ENCODE assay signal across 22 cellular contexts in genomic region chr12:49543221-49543913, GRCh38. TPM values are rescaled to one million over a fixed set of nuclear protein-coding genes. Genes with fewer than 3 reads are reported as not detected.
A peak's percentile ranks its signal among the peaks of the same experiment; 100 is the strongest.
DNase-seq lines count a peak whose midpoint lies in the region; ATAC-seq and TF ChIP-seq lines count a peak whose summit lies in the region.
"Had no signal": no experiment of that assay in that cellular context is flagged by ENCODE, and none has a peak within 500 bp of the region (broad histone marks: within the 10 kb centered on the region; RNA-seq: fewer than 3 reads in every experiment).

No MANE protein-coding gene starts in this region.

- intact Hi-C loops in activated CD4-positive, alpha-beta T cell treated with anti-CD3 and anti-CD28 coated beads, Interleukin-2, amount 10 ng/mL, durations not matched to agents 24 days and 14 days (cut with micrococcal nuclease) = no loop called here

- H3K18ac ChIP-seq in H9 (ENCODE audit: insufficient read length, low read depth, low read length) (no peak overlapping the region), neuronal stem cell (ENCODE audit: low read length) (peak overlapping the region; percentile 80)

- H3K4me3 Mint-ChIP-seq in activated CD4-positive, alpha-beta T cell treated with anti-CD3 and anti-CD28 coated beads, Interleukin-2, amount 10 ng/mL, durations not matched to agents 7 days and 5 days = no peak overlapping the region
- H3K4me3 Mint-ChIP-seq in activated CD4-positive, alpha-beta T cell treated with anti-CD3 and anti-CD28 coated beads, Interleukin-2, amount 10 ng/mL, durations not matched to agents 24 days and 14 days = no peak overlapping the region
- H3K4me3 Mint-ChIP-seq in H9 (peak overlapping the region in 1 of 2 experiments; percentile 28; a peak in 2 of 5 replicates), glutamatergic neuron (ENCODE audit: unreplicated experiment) (peak overlapping the region; percentile 3)
- H3K4me3 Mint-ChIP-seq: memory B cell had no signal

- H3K56ac ChIP-seq in H9 (ENCODE audit: insufficient read length, low read depth, low read length) = no peak overlapping the region

- no peaks in the 10 kb centered on the region for H3K9me3 Mint-ChIP-seq in activated CD4-positive, alpha-beta T cell treated with anti-CD3 and anti-CD28 coated beads, Interleukin-2, amount 10 ng/mL, durations not matched to agents 7 days and 5 days
- no peaks in the 10 kb centered on the region for H3K9me3 Mint-ChIP-seq in activated CD4-positive, alpha-beta T cell treated with anti-CD3 and anti-CD28 coated beads, Interleukin-2, amount 10 ng/mL, durations not matched to agents 24 days and 14 days
- H3K9me3 Mint-ChIP-seq in H9 (no peaks in the 10 kb centered on the region), glutamatergic neuron (ENCODE audit: unreplicated experiment) (peaks cover 8% of the 10 kb centered on the region)
- H3K9me3 Mint-ChIP-seq: brain, memory B cell had no signal

- no peaks in the 10 kb centered on the region for H3K79me1 ChIP-seq in H9 (ENCODE audit: insufficient read depth, low read depth, low read length, poor library complexity, severe bottlenecking)
- peaks cover 1% of the 10 kb centered on the region for H3K79me1 ChIP-seq in neuronal stem cell (ENCODE audit: low read depth, low read length)

- peaks cover 39% of the 10 kb centered on the region for H3K27me3 Mint-ChIP-seq in activated CD4-positive, alpha-beta T cell treated with anti-CD3 and anti-CD28 coated beads, Interleukin-2, amount 10 ng/mL, durations not matched to agents 7 days and 5 days
- peaks cover 46% of the 10 kb centered on the region for H3K27me3 Mint-ChIP-seq in activated CD4-positive, alpha-beta T cell treated with anti-CD3 and anti-CD28 coated beads, Interleukin-2, amount 10 ng/mL, durations not matched to agents 24 days and 14 days
- H3K27me3 Mint-ChIP-seq in H9 (ENCODE audit: low read depth) = peaks cover 96% of the 10 kb centered on the region
- peaks cover 26% of the 10 kb centered on the region for H3K27me3 Mint-ChIP-seq in glutamatergic neuron (ENCODE audit: unreplicated experiment)

- H2BK15ac ChIP-seq in H9 (ENCODE audit: low read depth, low read length) (no peak overlapping the region), neuronal stem cell (ENCODE audit: low read length) (no peak overlapping the region)

- H3K23ac ChIP-seq in H9 (ENCODE audit: insufficient read length, low read depth, low read length) (no peak overlapping the region), neuronal stem cell (ENCODE audit: low read depth, low read length, poor library complexity) (peak overlapping the region; percentile 58)

- no peaks in the 10 kb centered on the region for H3K36me3 Mint-ChIP-seq in activated CD4-positive, alpha-beta T cell treated with anti-CD3 and anti-CD28 coated beads, Interleukin-2, amount 10 ng/mL, durations not matched to agents 7 days and 5 days (ENCODE audit: low read depth)
- no peaks in the 10 kb centered on the region for H3K36me3 Mint-ChIP-seq in activated CD4-positive, alpha-beta T cell treated with anti-CD3 and anti-CD28 coated beads, Interleukin-2, amount 10 ng/mL, durations not matched to agents 24 days and 14 days (ENCODE audit: low read depth)
- H3K36me3 Mint-ChIP-seq in H9 (ENCODE audit: insufficient read depth in 1 of 3, low read depth in 3 of 3) (no peaks in the 10 kb centered on the region), glutamatergic neuron (ENCODE audit: unreplicated experiment) (no peaks in the 10 kb centered on the region)
- H3K36me3 Mint-ChIP-seq: brain, memory B cell had no signal

- TF ChIP-seq POLR2A in gastroesophageal sphincter (IDR thresholded peaks at IDR 0.05) = no peak

- TF ChIP-seq EP300 in gastroesophageal sphincter (IDR thresholded peaks at IDR 0.05) = no peak

- H3K27ac ChIP-seq in H9 (ENCODE audit: insufficient read length, low read depth, low read length) (no peak overlapping the region), neuronal stem cell (replicated peaks; ENCODE audit: low read length) (no peak overlapping the region), gastroesophageal sphincter (no peak overlapping the region)
- H3K27ac ChIP-seq: VCaP had no signal

- no peak overlapping the region for H2AK5ac ChIP-seq in H9 (ENCODE audit: insufficient read length, low read length)
- no peak overlapping the region for H2AK5ac ChIP-seq in neuronal stem cell (ENCODE audit: low read depth, low read length)

- no CpG with 5 or more reads among the region's 20 CpGs for WGBS in H9 (ENCODE audit: extremely low coverage, insufficient read length, low lambda C conversion rate)
- no CpG with 5 or more reads among the region's 20 CpGs for WGBS in neuronal stem cell (ENCODE audit: extremely low coverage in 2 of 2, insufficient read length in 2 of 2, insufficient replicate concordance in 1 of 2), 2 donors
- WGBS in gastroesophageal sphincter (ENCODE audit: low coverage in 1 of 2), 2 donors = 46 to 76% methylated on average over 5 to 15 of the region's 20 CpGs

- H3K9me3 ChIP-seq in H9 (ENCODE audit: control insufficient read depth, low read depth, low read length) (no peaks in the 10 kb centered on the region), neuronal stem cell (replicated peaks in 1 of 2; ENCODE audit: control insufficient read depth in 2 of 2, insufficient read depth in 1 of 2, low read depth in 1 of 2, low read length in 2 of 2) (peaks cover 0 to 2% of the 10 kb centered on the region in 2 donors), gastroesophageal sphincter (no peaks in the 10 kb centered on the region)
- H3K9me3 ChIP-seq: BE2C, HAP-1 had no signal

- H2AFZ ChIP-seq in H9 (ENCODE audit: low read length) = no peak overlapping the region
- H2AFZ ChIP-seq in neuronal stem cell (ENCODE audit: low read length) = no peak overlapping the region

- H3K14ac ChIP-seq in H9 (ENCODE audit: insufficient read depth, low read length) (no peak overlapping the region), neuronal stem cell (ENCODE audit: low read length) (no peak overlapping the region)

- POLR2A ChIA-PET in activated CD4-positive, alpha-beta T cell treated with anti-CD3 and anti-CD28 coated beads, Interleukin-2, amount 10 ng/mL, durations not matched to agents 7 days and 5 days (lab: Charles Lee) = no interaction called here

- peaks cover 32% of the 10 kb centered on the region for H3K4me1 Mint-ChIP-seq in activated CD4-positive, alpha-beta T cell treated with anti-CD3 and anti-CD28 coated beads, Interleukin-2, amount 10 ng/mL, durations not matched to agents 7 days and 5 days
- peaks cover 20% of the 10 kb centered on the region for H3K4me1 Mint-ChIP-seq in activated CD4-positive, alpha-beta T cell treated with anti-CD3 and anti-CD28 coated beads, Interleukin-2, amount 10 ng/mL, durations not matched to agents 24 days and 14 days
- H3K4me1 Mint-ChIP-seq in H9 (peaks cover 16 to 35% of the 10 kb centered on the region in 2 experiments), glutamatergic neuron (ENCODE audit: low read depth, unreplicated experiment) (peaks cover 23% of the 10 kb centered on the region)

- H3K4me2 ChIP-seq in H9 (ENCODE audit: insufficient read depth, insufficient read length, low read length) (peak overlapping the region; percentile 44), neuronal stem cell (ENCODE audit: insufficient read depth, low read length, poor library complexity, severe bottlenecking) (no peak overlapping the region)

- H4K5ac ChIP-seq in H9 (ENCODE audit: insufficient read length, low read depth, low read length) = no peak overlapping the region

- H3T11ph ChIP-seq in H9 (ENCODE audit: low read length) = no peak overlapping the region

- no peak overlapping the region for H2BK20ac ChIP-seq in H9 (ENCODE audit: low read depth, low read length, poor library complexity, severe bottlenecking)

- peak overlapping the region; percentile 74 for H3K27ac Mint-ChIP-seq in activated CD4-positive, alpha-beta T cell treated with anti-CD3 and anti-CD28 coated beads, Interleukin-2, amount 10 ng/mL, durations not matched to agents 7 days and 5 days
- no peak overlapping the region for H3K27ac Mint-ChIP-seq in activated CD4-positive, alpha-beta T cell treated with anti-CD3 and anti-CD28 coated beads, Interleukin-2, amount 10 ng/mL, durations not matched to agents 24 days and 14 days
- H3K27ac Mint-ChIP-seq in H9 (peak overlapping the region in 1 of 3 experiments; percentile 41; a peak in 1 of 7 replicates), glutamatergic neuron (ENCODE audit: unreplicated experiment) (no peak overlapping the region)
- H3K27ac Mint-ChIP-seq: memory B cell had no signal

- H3K27me3 ChIP-seq in H9 (ENCODE audit: insufficient read depth, low read length) = peaks cover 48% of the 10 kb centered on the region; the same call in 1 of the 2 replicates
- H3K27me3 ChIP-seq in neuronal stem cell (ENCODE audit: control insufficient read depth in 3 of 3, insufficient read depth in 3 of 3, low read depth in 1 of 3, low read length in 3 of 3) = peaks cover 25 to 92% (median 85%) of the 10 kb centered on the region in 3 experiments
- peaks cover 61% of the 10 kb centered on the region for H3K27me3 ChIP-seq in gastroesophageal sphincter

- H3K4ac ChIP-seq in H9 (ENCODE audit: low read depth, low read length) (no peak overlapping the region), neuronal stem cell (ENCODE audit: low read length) (no peak overlapping the region)

- H3K4me1 ChIP-seq in H9 (ENCODE audit: insufficient read depth, low read length) (no peaks in the 10 kb centered on the region), neuronal stem cell (ENCODE audit: control insufficient read depth in 2 of 2, insufficient read depth in 1 of 2, low read depth in 1 of 2, low read length in 2 of 2) (peaks cover 11 to 14% of the 10 kb centered on the region in 2 donors), gastroesophageal sphincter (peaks cover 0 to 20% (median 3%) of the 10 kb centered on the region in 3 donors)
- H3K4me1 ChIP-seq: BE2C had no signal

- H2BK12ac ChIP-seq in H9 (ENCODE audit: insufficient read length, low read depth, low read length) (no peak overlapping the region), neuronal stem cell (ENCODE audit: low read length) (no peak overlapping the region)

- H3K9ac ChIP-seq in H9 (ENCODE audit: extremely low read depth, insufficient read length, low read length) = no peak overlapping the region
- H3K9ac ChIP-seq in neuronal stem cell (ENCODE audit: low read depth, low read length, poor library complexity) = no peak overlapping the region

- H3K4me3 ChIP-seq in neuronal stem cell (ENCODE audit: low read length in 2 of 2) (no peak overlapping the region), gastroesophageal sphincter (no peak overlapping the region)
- H3K4me3 ChIP-seq: HAP-1 had no signal

- H4K8ac ChIP-seq in H9 (replicated peaks; ENCODE audit: insufficient read length, low read depth, low read length) = no peak overlapping the region
- H4K8ac ChIP-seq in neuronal stem cell (ENCODE audit: low read depth, low read length) = no peak overlapping the region

- H4K91ac ChIP-seq in H9 (ENCODE audit: insufficient read length, low read depth, low read length) = no peak overlapping the region
- H4K91ac ChIP-seq in neuronal stem cell (ENCODE audit: low read depth, low read length, poor library complexity) = no peak overlapping the region

- DNase-seq in activated CD4-positive, alpha-beta T cell treated with anti-CD3 and anti-CD28 coated beads, Interleukin-2, amount 10 ng/mL, durations not matched to agents 7 days and 5 days = no peak
- no peak for DNase-seq in activated CD4-positive, alpha-beta T cell treated with anti-CD3 and anti-CD28 coated beads, Interleukin-2, amount 10 ng/mL, durations not matched to agents 24 days and 14 days
- DNase-seq in H9 = no peak
- DNase-seq in glutamatergic neuron = no peak
- no peak for DNase-seq in neuronal stem cell (ENCODE audit: low spot score)
- no peak for DNase-seq in globus pallidus (ENCODE audit: low spot score)
- DNase-seq: activated CD4-positive, alpha-beta T cell treated with anti-CD3 and anti-CD28 coated beads, Interleukin-2, amount 50 U/mL, for 48 hours; activated effector memory CD4-positive, alpha-beta T cell treated with Interleukin-2 at 50 U/mL for 16 hours; BE2C; effector CD4-positive, alpha-beta T cell; foreskin melanocyte; Karpas-422; NCI-H1694; NCI-H524 treated with DMSO at 0.1 percent for 48 hours; T-helper 2 cell had no signal

- no peaks in the 10 kb centered on the region for H3K79me2 ChIP-seq in H9 (ENCODE audit: insufficient read depth, low read length)

- H4K20me1 ChIP-seq in H9 (ENCODE audit: control insufficient read depth, insufficient read depth, insufficient read length) = no peaks in the 10 kb centered on the region

- H3K36me3 ChIP-seq in neuronal stem cell (replicated peaks in 1 of 2; ENCODE audit: control insufficient read depth in 2 of 2, insufficient read depth in 2 of 2, low read length in 2 of 2) = no peaks in the 10 kb centered on the region
- H3K36me3 ChIP-seq in gastroesophageal sphincter = no peaks in the 10 kb centered on the region
- H3K36me3 ChIP-seq: BE2C, HAP-1 had no signal

- TF ChIP-seq CTCF in H9 (conservative IDR thresholded peaks at IDR 0.05) = no peak
- TF ChIP-seq CTCF in glutamatergic neuron (IDR thresholded peaks at IDR 0.05; ENCODE audit: partially characterized antibody, unreplicated experiment) = no peak
- no peak for TF ChIP-seq CTCF in gastroesophageal sphincter (IDR thresholded peaks at IDR 0.05)

- H2BK5ac ChIP-seq in H9 (ENCODE audit: insufficient read length, low read length) = no peak overlapping the region
- no peak overlapping the region for H2BK5ac ChIP-seq in neuronal stem cell (ENCODE audit: low read length)

- no peak overlapping the region for H2BK120ac ChIP-seq in H9 (ENCODE audit: low read depth, low read length, poor library complexity, severe bottlenecking)
- H2BK120ac ChIP-seq in neuronal stem cell (ENCODE audit: low read depth, low read length) = no peak overlapping the region

- CTCF ChIA-PET in activated CD4-positive, alpha-beta T cell treated with anti-CD3 and anti-CD28 coated beads, Interleukin-2, amount 10 ng/mL, durations not matched to agents 7 days and 5 days (lab: Charles Lee) = no interaction called here

- ATAC-seq in GM21576 (IDR thresholded peaks at IDR 0.05; ENCODE audit: unreplicated experiment) (no peak), gastroesophageal sphincter (no peak)
- ATAC-seq: esophagus mucosa had no signal

- H3K23me2 ChIP-seq in H9 (ENCODE audit: insufficient read length, low read depth, low read length, poor library complexity, severe bottlenecking) = peaks cover 6% of the 10 kb centered on the region

RNA-seq across cellular contexts. Expression of gene KCNH3, which starts 4.5 kb away (rescaled TPM):
- total RNA-seq in activated CD4-positive, alpha-beta T cell treated with anti-CD3 and anti-CD28 coated beads, Interleukin-2, amount 10 ng/mL, durations not matched to agents 7 days and 5 days = 1 to 10 TPM; 1.9 to 2.3 TPM
- total RNA-seq in activated CD4-positive, alpha-beta T cell treated with anti-CD3 and anti-CD28 coated beads, Interleukin-2, amount 10 ng/mL, durations not matched to agents 24 days and 14 days = 1.5 and 2.1 TPM in 2 replicates
- total RNA-seq in H9 (2021) (0.26 and 0.39 TPM in 2 replicates), glutamatergic neuron (ENCODE audit: unreplicated experiment) (5.9 TPM), gastroesophageal sphincter (under 1 TPM in 3 of 4 donors, not detected in 1; 0.13 to 0.69 (median 0.31) TPM)
- 0.36 TPM for polyA plus RNA-seq in neuronal stem cell (2013, experiment 1 of 2)
- polyA plus RNA-seq in neuronal stem cell (2013, experiment 2 of 2) = 0.40 TPM
- total RNA-seq: esophagus mucosa had no signal

RNA-seq across cellular contexts. Expression of gene MCRS1, which starts 24.6 kb away (rescaled TPM):
- 10 to 100 TPM; 85.3 to 89.2 TPM for total RNA-seq in activated CD4-positive, alpha-beta T cell treated with anti-CD3 and anti-CD28 coated beads, Interleukin-2, amount 10 ng/mL, durations not matched to agents 7 days and 5 days
- 71.4 and 79.6 TPM in 2 replicates for total RNA-seq in activated CD4-positive, alpha-beta T cell treated with anti-CD3 and anti-CD28 coated beads, Interleukin-2, amount 10 ng/mL, durations not matched to agents 24 days and 14 days
- total RNA-seq in H9 (2021) = 98.7 and 103 TPM in 2 replicates
- total RNA-seq in glutamatergic neuron (ENCODE audit: unreplicated experiment) = 103 TPM
- 68.8 TPM for polyA plus RNA-seq in neuronal stem cell (2013, experiment 1 of 2)
- polyA plus RNA-seq in neuronal stem cell (2013, experiment 2 of 2) = 67.4 TPM
- total RNA-seq in gastroesophageal sphincter = 10 to 100 TPM; 35.3 to 62.5 (median 51.1) TPM
